1 cellular context compared by ENCODE assay signal in the genomic region with DNA sequence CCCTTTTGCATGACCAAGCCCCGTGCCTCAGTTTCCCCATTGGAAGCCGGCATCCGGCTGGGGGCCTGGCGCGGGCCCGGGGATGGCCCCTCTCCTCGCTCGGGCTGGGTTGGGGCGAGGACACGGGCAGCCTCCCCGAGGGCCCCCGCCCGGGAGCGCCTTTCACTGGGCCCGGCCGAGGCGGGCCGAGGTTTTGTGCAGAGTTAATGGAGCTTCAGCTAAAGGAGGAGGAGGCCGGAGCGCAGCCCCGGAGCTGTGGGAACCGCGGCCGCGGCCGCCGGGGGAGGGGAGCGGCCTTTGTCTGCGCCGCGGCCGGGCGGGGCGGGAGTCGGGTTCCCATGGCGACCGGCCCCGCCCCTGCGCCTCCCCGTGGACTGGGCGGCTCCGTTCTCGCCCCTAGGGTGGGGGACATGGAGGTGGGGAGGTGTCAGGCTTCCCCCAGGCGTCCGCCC.
TF ChIP-seq lines count a peak whose summit lies in the region.

No MANE protein-coding gene starts in this region.

TF ChIP-seq in H1, 55 proteins besides CTCF, POLR2A, EP300 and RAD21:
- TF ChIP-seq SIN3A (conservative IDR thresholded peaks at IDR 0.05 in 1 of 2, IDR thresholded peaks at IDR 0.05 in 1 of 2; ENCODE audit: low read depth in 1 of 2, low read length in 2 of 2): peak in 1 of 2 experiments; percentile 59; a peak in 1 of 4 replicates
- TF ChIP-seq KDM1A (IDR thresholded peaks at IDR 0.05; ENCODE audit: borderline replicate concordance, low read length): no peak
- TF ChIP-seq, protein P1, sequence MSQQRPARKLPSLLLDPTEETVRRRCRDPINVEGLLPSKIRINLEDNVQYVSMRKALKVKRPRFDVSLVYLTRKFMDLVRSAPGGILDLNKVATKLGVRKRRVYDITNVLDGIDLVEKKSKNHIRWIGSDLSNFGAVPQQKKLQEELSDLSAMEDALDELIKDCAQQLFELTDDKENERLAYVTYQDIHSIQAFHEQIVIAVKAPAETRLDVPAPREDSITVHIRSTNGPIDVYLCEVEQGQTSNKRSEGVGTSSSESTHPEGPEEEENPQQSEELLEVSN (IDR thresholded peaks at IDR 0.05): no peak
- no peak for TF ChIP-seq CBX8 (IDR thresholded peaks at IDR 0.05; ENCODE audit: borderline replicate concordance, low read depth, low read length)
